ENCODE assay signal across 8 cellular contexts in genomic region chr7:15015545-15016314, GRCh38.
DNase-seq lines count a peak whose midpoint lies in the region; ATAC-seq and TF ChIP-seq lines count a peak whose summit lies in the region.

No MANE protein-coding gene starts in this region.

- no peaks in the 10 kb centered on the region for H3K36me3 ChIP-seq in stomach

- TF ChIP-seq CTCF in stomach (IDR thresholded peaks at IDR 0.05) = peak in 4 of 7 experiments; percentile 33 to 50 (median 43)

- TF ChIP-seq EP300 in stomach (IDR thresholded peaks at IDR 0.05) = no peak

- no peaks in the 10 kb centered on the region for H3K9me3 ChIP-seq in stomach

- H3K27me3 ChIP-seq in stomach = no peaks in the 10 kb centered on the region

- ATAC-seq in GM21717 (IDR thresholded peaks at IDR 0.05; ENCODE audit: unreplicated experiment) = peak; percentile 93

- H3K4me1 ChIP-seq in stomach = peaks cover 4 to 11% (median 7%) of the 10 kb centered on the region in 4 donors

- peak overlapping the region in 3 of 4 donors; percentile 14 to 24 (median 18) for H3K4me3 ChIP-seq in stomach

- intact Hi-C loops in stomach (cut with DNase I; ENCODE audit: low total_unique reads) = no loop called here

- H3K27ac ChIP-seq in stomach = peak overlapping the region in 1 of 5 donors; percentile 38

- DNase-seq in GF-D8 (lab: John Stamatoyannopoulos, UW) (peak; percentile 20), HT1080 (ENCODE audit: low read depth) (peak; percentile 67), NCI-H748 (lab: John Stamatoyannopoulos, UW; ENCODE audit: unreplicated experiment) (peak; percentile 90), T47D (ENCODE audit: low read depth in 1 of 2, low spot score in 1 of 2) (peak; percentile 50 to 90), iPS-NIHi11 (ENCODE audit: low spot score) (peak; percentile 71), stomach (peak; percentile 27)
- no peak for DNase-seq in activated effector memory CD4-positive, alpha-beta T cell treated with Interleukin-2 at 50 U/mL for 16 hours

- WGBS in stomach, 5 donors = 14 to 28% (median 15%) methylated on average over 8 of the region's 8 CpGs

- in situ Hi-C loops in T47D (cut with HindIII; ENCODE audit: low pct_unique_long_range_greater_than_20kb, low sequenced_read_pairs) = no loop called here

- TF ChIP-seq POLR2A in stomach (IDR thresholded peaks at IDR 0.05) = no peak
